In genomic region chr11:72984448-72985077, GRCh38 we compare ENCODE assay signal across 17 cellular contexts.
A peak's percentile ranks its signal among the peaks of the same experiment; 100 is the strongest.
DNase-seq lines count a peak whose midpoint lies in the region; ATAC-seq and TF ChIP-seq lines count a peak whose summit lies in the region.
"Had no signal": no experiment of that assay in that cellular context is flagged by ENCODE, and none has a peak within 500 bp of the region (broad histone marks: within the 10 kb centered on the region; RNA-seq: fewer than 3 reads in every experiment).

No MANE protein-coding gene starts in this region.

- no peak overlapping the region for H2BK5ac ChIP-seq in mesendoderm (ENCODE audit: low read length)

- H3K79me1 ChIP-seq in mesendoderm (ENCODE audit: low read length), result no peaks in the 10 kb centered on the region

- H3K36me3 ChIP-seq in left ventricle myocardium inferior (peaks cover 29% of the 10 kb centered on the region), right atrium auricular region (peaks cover 14% of the 10 kb centered on the region), ascending aorta (peaks cover 0 to 14% of the 10 kb centered on the region in 2 donors), mesendoderm (ENCODE audit: control insufficient read depth, insufficient read depth, low read length) (no peaks in the 10 kb centered on the region)

- no peak overlapping the region for H2BK120ac ChIP-seq in mesendoderm (ENCODE audit: low read depth, low read length)

- intact Hi-C loops in left ventricle myocardium inferior (cut with micrococcal nuclease) (no loop called here), ascending aorta (cut with DNase I) (no loop called here)

- ATAC-seq in HG02588 (IDR thresholded peaks at IDR 0.05; ENCODE audit: unreplicated experiment) (no peak), GM19455 (IDR thresholded peaks at IDR 0.05; ENCODE audit: unreplicated experiment) (no peak), HG02840 (IDR thresholded peaks at IDR 0.05; ENCODE audit: low FRiP score, unreplicated experiment) (no peak)

- DNase-seq in left ventricle myocardium inferior, result no peak
- DNase-seq in right atrium auricular region (ENCODE audit: low spot score), result no peak
- DNase-seq in ascending aorta (ENCODE audit: low spot score in 2 of 2), result no peak
- DNase-seq in mesendoderm, result peak; percentile 4
- no peak for DNase-seq in inferior parietal cortex (ENCODE audit: extremely low spot score)
- DNase-seq: GF-D8, Kasumi-1, MM.1S, NCI-H1092 treated with DMSO at 0.1 percent for 48 hours, NCI-H2081 treated with DMSO at 0.1 percent for 48 hours, NCI-H510A treated with DMSO at 0.1 percent for 48 hours, Peyer's patch, SHP77 had no signal

- TF ChIP-seq CTCF in left ventricle myocardium inferior (IDR thresholded peaks at IDR 0.05; ENCODE audit: borderline replicate concordance) (no peak), right atrium auricular region (IDR thresholded peaks at IDR 0.05) (no peak), ascending aorta (IDR thresholded peaks at IDR 0.05) (no peak)

- H2AK5ac ChIP-seq in mesendoderm (ENCODE audit: low read length), result no peak overlapping the region

- H3K4ac ChIP-seq in mesendoderm (ENCODE audit: low read depth, low read length), result no peak overlapping the region

- H3K27ac ChIP-seq in left ventricle myocardium inferior (replicated peaks) (peak overlapping the region; percentile 42), right atrium auricular region (no peak overlapping the region), ascending aorta (peak overlapping the region; percentile 15 to 55), mesendoderm (ENCODE audit: low read depth, low read length) (no peak overlapping the region)
- H3K27ac ChIP-seq: Peyer's patch had no signal

- no peak overlapping the region for H3K56ac ChIP-seq in mesendoderm (ENCODE audit: low read length)

- H3K4me1 ChIP-seq in left ventricle myocardium inferior, result peaks cover 38% of the 10 kb centered on the region
- H3K4me1 ChIP-seq in right atrium auricular region, result peaks cover 0 to 15% of the 10 kb centered on the region in 2 donors
- H3K4me1 ChIP-seq in ascending aorta, result peaks cover 0 to 9% of the 10 kb centered on the region in 2 donors
- no peaks in the 10 kb centered on the region for H3K4me1 ChIP-seq in mesendoderm (ENCODE audit: control insufficient read depth, low read depth, low read length)
- H3K4me1 ChIP-seq: Peyer's patch had no signal

- H3K79me2 ChIP-seq in mesendoderm (ENCODE audit: control insufficient read depth, insufficient read depth, low read length), result no peaks in the 10 kb centered on the region

- no peak overlapping the region for H4K8ac ChIP-seq in mesendoderm (ENCODE audit: low read depth, low read length)

- H3K18ac ChIP-seq in mesendoderm (ENCODE audit: low read length), result no peak overlapping the region

- no peak overlapping the region for H4K5ac ChIP-seq in mesendoderm (ENCODE audit: low read length)

- no peak overlapping the region for H2BK15ac ChIP-seq in mesendoderm (replicated peaks; ENCODE audit: low read depth)

- H3K4me2 ChIP-seq in mesendoderm (ENCODE audit: low read length), result no peak overlapping the region

- no CpG with 5 or more reads among the region's 3 CpGs for WGBS in mesendoderm (ENCODE audit: extremely low coverage, insufficient coverage, low lambda C conversion rate)

- no peak overlapping the region for H3K23ac ChIP-seq in mesendoderm (ENCODE audit: low read length)

- no peak overlapping the region for H3K9ac ChIP-seq in mesendoderm (ENCODE audit: low read length)

- H3K9me3 ChIP-seq in left ventricle myocardium inferior (replicated peaks) (no peaks in the 10 kb centered on the region), right atrium auricular region (no peaks in the 10 kb centered on the region), ascending aorta (no peaks in the 10 kb centered on the region)
- H3K9me3 ChIP-seq: Peyer's patch had no signal

- H3K4me3 ChIP-seq in left ventricle myocardium inferior (no peak overlapping the region), right atrium auricular region (no peak overlapping the region), ascending aorta (no peak overlapping the region), mesendoderm (ENCODE audit: low read length) (no peak overlapping the region)
- H3K4me3 ChIP-seq: BLaER1 treated with 17β-estradiol and CSF1 and Interleukin-3, amounts not matched to agents 10 nM and 100 nM; Peyer's patch had no signal

- H3K27me3 ChIP-seq in left ventricle myocardium inferior (ENCODE audit: low read depth), result no peaks in the 10 kb centered on the region
- no peaks in the 10 kb centered on the region for H3K27me3 ChIP-seq in right atrium auricular region
- H3K27me3 ChIP-seq in ascending aorta, result no peaks in the 10 kb centered on the region
- no peaks in the 10 kb centered on the region for H3K27me3 ChIP-seq in mesendoderm (ENCODE audit: insufficient read depth, low read length, poor library complexity)
- H3K27me3 ChIP-seq: BLaER1 treated with 17β-estradiol and CSF1 and Interleukin-3, amounts not matched to agents 10 nM and 100 nM; Peyer's patch had no signal

Comparison
In these comparisons a context has a peak if more than half of its experiments do, and no peak if none do; other contexts are left out.
1. H3K27ac ChIP-seq: peak in left ventricle myocardium inferior (single experiment) and ascending aorta (2 of 2); none in right atrium auricular region (0 of 2) and mesendoderm (single experiment).